ENCODE assay signal across 1 cellular context in genomic region chr13:78658630-78659449, GRCh38.
TF ChIP-seq lines count a peak whose summit lies in the region.

OBI1 (minus strand) TSS chr13:78659155; CDS start chr13:78659120, 35 bp downstream.

TF ChIP-seq in WTC11, 78 proteins besides CTCF, POLR2A, EP300 and RAD21 (continued from another document):
- TF ChIP-seq, protein P1, sequence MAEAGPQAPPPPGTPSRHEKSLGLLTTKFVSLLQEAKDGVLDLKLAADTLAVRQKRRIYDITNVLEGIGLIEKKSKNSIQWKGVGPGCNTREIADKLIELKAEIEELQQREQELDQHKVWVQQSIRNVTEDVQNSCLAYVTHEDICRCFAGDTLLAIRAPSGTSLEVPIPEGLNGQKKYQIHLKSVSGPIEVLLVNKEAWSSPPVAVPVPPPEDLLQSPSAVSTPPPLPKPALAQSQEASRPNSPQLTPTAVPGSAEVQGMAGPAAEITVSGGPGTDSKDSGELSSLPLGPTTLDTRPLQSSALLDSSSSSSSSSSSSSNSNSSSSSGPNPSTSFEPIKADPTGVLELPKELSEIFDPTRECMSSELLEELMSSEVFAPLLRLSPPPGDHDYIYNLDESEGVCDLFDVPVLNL (CRISPR knock-in tag; IDR thresholded peaks at IDR 0.05; ENCODE audit: borderline replicate concordance, low read depth) = peak; percentile 87
- TF ChIP-seq CREM (CRISPR knock-in tag; IDR thresholded peaks at IDR 0.05) (0 out of 2 replicates have a peak, but pooled peaks have one; percentile 55), IRF1 (CRISPR knock-in tag; IDR thresholded peaks at IDR 0.05) (peak; percentile 59; the same call in 1 of the 2 replicates), FOXK1 (CRISPR knock-in tag; IDR thresholded peaks at IDR 0.05) (peak; percentile 58), NR3C1 (CRISPR knock-in tag; conservative IDR thresholded peaks at IDR 0.05; ENCODE audit: low read depth) (no peak), TEAD4 (CRISPR knock-in tag; IDR thresholded peaks at IDR 0.05) (no peak), MAX (CRISPR knock-in tag; IDR thresholded peaks at IDR 0.05) (peak; percentile 78; the same call in 1 of the 2 replicates), RELA (CRISPR knock-in tag; IDR thresholded peaks at IDR 0.05; ENCODE audit: borderline replicate concordance) (no peak), FOXP1 (CRISPR knock-in tag; IDR thresholded peaks at IDR 0.05; ENCODE audit: borderline replicate concordance) (peak; percentile 92), ZNF219 (CRISPR knock-in tag; IDR thresholded peaks at IDR 0.05; ENCODE audit: borderline replicate concordance) (0 out of 2 replicates have a peak, but pooled peaks have one; percentile 55), MYBL2 (CRISPR knock-in tag; IDR thresholded peaks at IDR 0.05) (peak; percentile 73; the same call in 1 of the 2 replicates), ETV6 (CRISPR knock-in tag; IDR thresholded peaks at IDR 0.05) (peak; percentile 85; the same call in 1 of the 2 replicates)
- TF ChIP-seq, protein P2, sequence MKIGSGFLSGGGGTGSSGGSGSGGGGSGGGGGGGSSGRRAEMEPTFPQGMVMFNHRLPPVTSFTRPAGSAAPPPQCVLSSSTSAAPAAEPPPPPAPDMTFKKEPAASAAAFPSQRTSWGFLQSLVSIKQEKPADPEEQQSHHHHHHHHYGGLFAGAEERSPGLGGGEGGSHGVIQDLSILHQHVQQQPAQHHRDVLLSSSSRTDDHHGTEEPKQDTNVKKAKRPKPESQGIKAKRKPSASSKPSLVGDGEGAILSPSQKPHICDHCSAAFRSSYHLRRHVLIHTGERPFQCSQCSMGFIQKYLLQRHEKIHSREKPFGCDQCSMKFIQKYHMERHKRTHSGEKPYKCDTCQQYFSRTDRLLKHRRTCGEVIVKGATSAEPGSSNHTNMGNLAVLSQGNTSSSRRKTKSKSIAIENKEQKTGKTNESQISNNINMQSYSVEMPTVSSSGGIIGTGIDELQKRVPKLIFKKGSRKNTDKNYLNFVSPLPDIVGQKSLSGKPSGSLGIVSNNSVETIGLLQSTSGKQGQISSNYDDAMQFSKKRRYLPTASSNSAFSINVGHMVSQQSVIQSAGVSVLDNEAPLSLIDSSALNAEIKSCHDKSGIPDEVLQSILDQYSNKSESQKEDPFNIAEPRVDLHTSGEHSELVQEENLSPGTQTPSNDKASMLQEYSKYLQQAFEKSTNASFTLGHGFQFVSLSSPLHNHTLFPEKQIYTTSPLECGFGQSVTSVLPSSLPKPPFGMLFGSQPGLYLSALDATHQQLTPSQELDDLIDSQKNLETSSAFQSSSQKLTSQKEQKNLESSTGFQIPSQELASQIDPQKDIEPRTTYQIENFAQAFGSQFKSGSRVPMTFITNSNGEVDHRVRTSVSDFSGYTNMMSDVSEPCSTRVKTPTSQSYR (CRISPR knock-in tag; IDR thresholded peaks at IDR 0.05) = peak; percentile 88; the same call in 1 of the 2 replicates
TF ChIP-seq in WTC11: peak in this region for 24.
